Comparison of ENCODE assay signal across 10 cellular contexts in genomic region chrX:110086916-110087484, GRCh38.
A peak's percentile ranks its signal among the peaks of the same experiment; 100 is the strongest.
DNase-seq lines count a peak whose midpoint lies in the region; ATAC-seq, FAIRE-seq and TF ChIP-seq lines count a peak whose summit lies in the region.
"Had no signal": no experiment of that assay in that cellular context is flagged by ENCODE, and none has a peak within 500 bp of the region (broad histone marks: within the 10 kb centered on the region; RNA-seq: fewer than 3 reads in every experiment).

No MANE protein-coding gene starts in this region.

- intact Hi-C loops in sciatic nerve (cut with DNase I): no loop called here

- no peak for FAIRE-seq in A549 (lab: Jason Lieb, UNC)
- FAIRE-seq: endometrium had no signal

- no peaks in the 10 kb centered on the region for H3K9me3 Mint-ChIP-seq in immature natural killer cell

- H3F3A ChIP-seq in GM23248 (ENCODE audit: insufficient read depth): peaks cover 48% of the 10 kb centered on the region

- H3K36me3 Mint-ChIP-seq in immature natural killer cell: no peaks in the 10 kb centered on the region

- no peak overlapping the region for H3K27ac Mint-ChIP-seq in immature natural killer cell

- ATAC-seq in A549: peak; percentile 84 to 86
- no peak for ATAC-seq in HG03025 (IDR thresholded peaks at IDR 0.05; ENCODE audit: low FRiP score, unreplicated experiment)
- ATAC-seq in sciatic nerve: no peak

- H3K4me3 ChIP-seq in A549: no peak overlapping the region; the same call in 1 of the 3 replicates
- peak overlapping the region; percentile 59 for H3K4me3 ChIP-seq in GM23248
- no peak overlapping the region for H3K4me3 ChIP-seq in SJSA1
- no peak overlapping the region for H3K4me3 ChIP-seq in hepatocyte

- DNase-seq in A549 (ENCODE audit: low read depth in 1 of 2, low spot score in 1 of 2) (peak; percentile 72 to 94), GM23248 (peak; percentile 90), SJSA1 (ENCODE audit: low read depth in 1 of 2, low spot score in 2 of 2) (peak; percentile 47 to 77), hepatocyte (ENCODE audit: low spot score) (peak; percentile 64), G401 (ENCODE audit: low spot score) (no peak), immature natural killer cell (no peak), sciatic nerve (ENCODE audit: low spot score) (no peak)
- DNase-seq: NCI-H2081 treated with DMSO at 0.1 percent for 48 hours had no signal

- no peak overlapping the region for H2AFZ ChIP-seq in GM23248
- no peak overlapping the region for H2AFZ ChIP-seq in hepatocyte

- H4K20me1 ChIP-seq in GM23248 (ENCODE audit: insufficient read depth): no peaks in the 10 kb centered on the region
- no peaks in the 10 kb centered on the region for H4K20me1 ChIP-seq in hepatocyte (ENCODE audit: insufficient read depth, poor library complexity, severe bottlenecking)

- in situ Hi-C loops in GM23248 (cut with MboI) (no loop called here), G401 (cut with HindIII; ENCODE audit: low sequenced_read_pairs) (no loop called here)

- H3K36me3 ChIP-seq in GM23248 (ENCODE audit: low read depth) (no peaks in the 10 kb centered on the region), SJSA1 (no peaks in the 10 kb centered on the region), hepatocyte (replicated peaks; ENCODE audit: insufficient read depth, low read depth) (no peaks in the 10 kb centered on the region)

- H3K9me3 ChIP-seq in A549: no peaks in the 10 kb centered on the region
- no peaks in the 10 kb centered on the region for H3K9me3 ChIP-seq in GM23248 (ENCODE audit: low read depth)
- H3K9me3 ChIP-seq in SJSA1 (replicated peaks): no peaks in the 10 kb centered on the region
- H3K9me3 ChIP-seq in hepatocyte (ENCODE audit: low read depth): no peaks in the 10 kb centered on the region

- CTCF ChIA-PET in A549 (lab: Yijun Ruan, JAX): interaction anchor here (0.9 to 1.8 kb wide), 4 partner anchors 39 to 373 kb away, joined by 3 to 9 read pairs (median 4); no protein-coding TSS in a partner anchor

- 0% methylated on average over 2 of the region's 2 CpGs for WGBS in A549 (ENCODE audit: missing lambda C conversion rate)
- WGBS in GM23248 (ENCODE audit: low coverage in 1 of 2, low lambda C conversion rate in 2 of 2, missing lambda C conversion rate in 2 of 2), 2 experiments: 0 to 14% methylated on average over 2 of the region's 2 CpGs
- WGBS in hepatocyte (ENCODE audit: low lambda C conversion rate, missing lambda C conversion rate): 40% methylated on average over 2 of the region's 2 CpGs

- H3K4me1 ChIP-seq in A549: peaks cover 72% of the 10 kb centered on the region
- H3K4me1 ChIP-seq in GM23248 (ENCODE audit: insufficient read depth): peaks cover 32% of the 10 kb centered on the region
- H3K4me1 ChIP-seq in SJSA1 (replicated peaks): peaks cover 39% of the 10 kb centered on the region
- H3K4me1 ChIP-seq in hepatocyte (ENCODE audit: insufficient read depth): no peaks in the 10 kb centered on the region

- no peaks in the 10 kb centered on the region for H3K9me2 ChIP-seq in GM23248 (ENCODE audit: insufficient read depth)
- H3K9me2 ChIP-seq in hepatocyte (replicated peaks; ENCODE audit: insufficient read depth): no peaks in the 10 kb centered on the region

- peaks cover 0 to 3% (median 3%) of the 10 kb centered on the region in 3 donors for H3K27me3 Mint-ChIP-seq in immature natural killer cell (ENCODE audit: low read depth in 3 of 3)

- no peak for TF ChIP-seq CTCF in A549 (IDR thresholded peaks at IDR 0.05)
- no peak for TF ChIP-seq CTCF in hepatocyte (IDR thresholded peaks at IDR 0.05; ENCODE audit: poor library complexity)

- no peaks in the 10 kb centered on the region for H3K27me3 ChIP-seq in GM23248 (replicated peaks; ENCODE audit: insufficient read depth)
- H3K27me3 ChIP-seq in SJSA1 (replicated peaks): no peaks in the 10 kb centered on the region
- no peaks in the 10 kb centered on the region for H3K27me3 ChIP-seq in hepatocyte

- TF ChIP-seq POLR2A in A549 (IDR thresholded peaks at IDR 0.05; ENCODE audit: low read length): no peak

- H3K79me2 ChIP-seq in GM23248 (ENCODE audit: insufficient read depth): no peaks in the 10 kb centered on the region
- no peaks in the 10 kb centered on the region for H3K79me2 ChIP-seq in hepatocyte

- H3K4me3 Mint-ChIP-seq in immature natural killer cell: no peak overlapping the region

- peak; percentile 59 to 75; a peak in 3 of 5 replicates for TF ChIP-seq EP300 in A549 (IDR thresholded peaks at IDR 0.05)

- H3K4me2 ChIP-seq in A549 (peak overlapping the region; percentile 96), GM23248 (ENCODE audit: unreplicated experiment) (peak overlapping the region; percentile 84), hepatocyte (peak overlapping the region; percentile 23)

- H3K4me1 Mint-ChIP-seq in immature natural killer cell: peaks cover 21 to 43% of the 10 kb centered on the region in 2 donors

- H3K9ac ChIP-seq in GM23248: peak overlapping the region; percentile 87

- H3K27ac ChIP-seq in A549 (peak overlapping the region; percentile 96 to 99), GM23248 (peak overlapping the region; percentile 100), SJSA1 (peak overlapping the region; percentile 95), hepatocyte (peak overlapping the region; percentile 87)

- POLR2A ChIA-PET in A549 (lab: Yijun Ruan, JAX): interaction anchor here (0.5 to 2.8 kb wide), 6 partner anchors 35 to 133 kb away, joined by 3 to 32 read pairs (median 3); partner anchors contain the start of gene TMEM164

- no peak; a peak in 1 of 5 replicates for TF ChIP-seq RAD21 in A549 (conservative IDR thresholded peaks at IDR 0.05 in 1 of 2, IDR thresholded peaks at IDR 0.05 in 1 of 2)

TF ChIP-seq in A549, 52 proteins besides CTCF, POLR2A, EP300 and RAD21 (continues in another document):
- TF ChIP-seq HEYL (CRISPR knock-in tag; IDR thresholded peaks at IDR 0.05): no peak
- no peak for TF ChIP-seq ZC3H11A (IDR thresholded peaks at IDR 0.05)
- peak; percentile 1 for TF ChIP-seq MAFK (IDR thresholded peaks at IDR 0.05; ENCODE audit: partially characterized antibody)
- TF ChIP-seq BHLHE40 (IDR thresholded peaks at IDR 0.05; ENCODE audit: low read depth, low read length): no peak
- TF ChIP-seq FOSL2 (IDR thresholded peaks at IDR 0.05): peak; percentile 75
- peak; percentile 96 for TF ChIP-seq FOSL2 (CRISPR knock-in tag; IDR thresholded peaks at IDR 0.05)
- TF ChIP-seq HOXB5 (CRISPR knock-in tag; IDR thresholded peaks at IDR 0.05): no peak
- peak; percentile 79 for TF ChIP-seq HES2 (IDR thresholded peaks at IDR 0.05)
- no peak for TF ChIP-seq HMGXB4 (CRISPR knock-in tag; IDR thresholded peaks at IDR 0.05; ENCODE audit: borderline replicate concordance)
- TF ChIP-seq JUNB (IDR thresholded peaks at IDR 0.05): peak; percentile 75
- no peak for TF ChIP-seq NPAS2 (CRISPR knock-in tag; IDR thresholded peaks at IDR 0.05; ENCODE audit: borderline replicate concordance)
- TF ChIP-seq HOXB13 (CRISPR knock-in tag; IDR thresholded peaks at IDR 0.05; ENCODE audit: low read depth): no peak
- peak; percentile 34 for TF ChIP-seq MAX (IDR thresholded peaks at IDR 0.05)
- TF ChIP-seq KDM5A (IDR thresholded peaks at IDR 0.05): no peak
- no peak for TF ChIP-seq CHD2 (IDR thresholded peaks at IDR 0.05; ENCODE audit: low read length, partially characterized antibody)
- no peak for TF ChIP-seq ELK1 (IDR thresholded peaks at IDR 0.05; ENCODE audit: low read depth, low read length)
- TF ChIP-seq JUN (IDR thresholded peaks at IDR 0.05): peak in 1 of 2 experiments; percentile 28; a peak in 2 of 5 replicates
- peak; percentile 37; the same call in 1 of the 3 replicates for TF ChIP-seq BCL3 (IDR thresholded peaks at IDR 0.05)
- TF ChIP-seq FOXS1 (CRISPR knock-in tag; IDR thresholded peaks at IDR 0.05): peak; percentile 43; the same call in 1 of the 2 replicates
- peak; percentile 93 to 97 for TF ChIP-seq CEBPB (IDR thresholded peaks at IDR 0.05)

Comparison
In these comparisons a context has a peak if more than half of its experiments do, and no peak if none do; other contexts are left out.
1. ATAC-seq: peak in A549 (2 of 2); none in HG03025 (single experiment) and sciatic nerve (single experiment).
2. DNase-seq: peak in A549 (2 of 2), GM23248 (single experiment), SJSA1 (2 of 2) and hepatocyte (single experiment); none in G401 (single experiment), immature natural killer cell (0 of 3) and sciatic nerve (single experiment).
3. H3K4me2 ChIP-seq: peak in every context shown above with its lines; median percentile 96 in A549; 84 in GM23248; 23 in hepatocyte.
4. Peak in every context shown above with its lines, with median percentiles within 50 percentile points of each other: H3K27ac ChIP-seq.